1 cellular context compared by ENCODE assay signal in the genomic region with DNA sequence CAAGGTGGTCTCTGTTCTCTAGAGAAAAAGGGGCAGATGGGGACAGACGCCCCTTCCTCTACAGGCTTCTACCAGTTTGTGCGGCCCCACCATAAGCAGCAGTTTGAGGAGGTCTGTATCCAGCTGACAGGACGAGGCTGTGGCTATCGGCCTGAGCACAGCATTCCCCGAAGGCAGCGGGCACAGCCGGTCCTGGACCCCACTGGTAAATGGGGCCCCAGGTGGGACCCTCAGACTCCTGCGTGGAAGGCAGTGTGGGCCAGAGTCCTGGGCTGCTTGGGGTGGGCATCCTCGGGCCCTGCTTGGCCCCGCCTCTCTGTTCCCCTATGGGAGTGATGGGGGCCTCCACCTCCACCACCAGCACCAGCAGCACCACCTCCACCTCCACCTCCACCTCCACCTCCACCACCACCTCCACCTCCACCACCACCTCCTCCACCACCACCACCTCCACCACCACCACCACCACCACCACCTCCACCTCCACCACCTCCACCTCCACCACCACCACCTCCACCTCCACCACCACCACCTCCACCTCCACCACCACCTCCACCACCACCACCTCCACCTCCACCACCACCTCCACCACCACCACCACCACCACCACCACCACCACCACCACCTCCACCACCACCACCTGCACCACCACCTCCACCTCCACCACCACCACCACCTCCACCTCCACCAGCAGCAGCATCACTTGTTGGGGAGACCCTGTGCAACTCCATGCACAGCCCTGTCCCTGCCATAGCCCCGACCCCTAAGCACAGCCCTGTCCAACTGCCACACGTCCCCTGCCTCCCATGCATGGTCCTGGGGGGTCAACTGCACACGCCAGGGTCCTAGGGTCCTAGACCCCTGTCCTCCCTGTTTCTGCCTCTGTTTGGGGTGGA.
TF ChIP-seq lines count a peak whose summit lies in the region.

No MANE protein-coding gene starts in this region.

TF ChIP-seq in HepG2, 621 proteins besides CTCF, POLR2A, EP300 and RAD21:
- TF ChIP-seq HNRNPL (IDR thresholded peaks at IDR 0.05; ENCODE audit: low read depth, low read length) (0 out of 2 replicates have a peak, but pooled peaks have one; percentile 30), ZNF891 (CRISPR knock-in tag; IDR thresholded peaks at IDR 0.05) (0 out of 2 replicates have a peak, but pooled peaks have one; percentile 10)
- TF ChIP-seq, protein P1, sequence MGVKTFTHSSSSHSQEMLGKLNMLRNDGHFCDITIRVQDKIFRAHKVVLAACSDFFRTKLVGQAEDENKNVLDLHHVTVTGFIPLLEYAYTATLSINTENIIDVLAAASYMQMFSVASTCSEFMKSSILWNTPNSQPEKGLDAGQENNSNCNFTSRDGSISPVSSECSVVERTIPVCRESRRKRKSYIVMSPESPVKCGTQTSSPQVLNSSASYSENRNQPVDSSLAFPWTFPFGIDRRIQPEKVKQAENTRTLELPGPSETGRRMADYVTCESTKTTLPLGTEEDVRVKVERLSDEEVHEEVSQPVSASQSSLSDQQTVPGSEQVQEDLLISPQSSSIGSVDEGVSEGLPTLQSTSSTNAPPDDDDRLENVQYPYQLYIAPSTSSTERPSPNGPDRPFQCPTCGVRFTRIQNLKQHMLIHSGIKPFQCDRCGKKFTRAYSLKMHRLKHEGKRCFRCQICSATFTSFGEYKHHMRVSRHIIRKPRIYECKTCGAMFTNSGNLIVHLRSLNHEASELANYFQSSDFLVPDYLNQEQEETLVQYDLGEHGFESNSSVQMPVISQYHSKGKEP (CRISPR knock-in tag; IDR thresholded peaks at IDR 0.05): no peak
